In genomic region chr3:108131105-108131794, GRCh38 we compare ENCODE assay signal across 2 cellular contexts.
TF ChIP-seq lines count a peak whose summit lies in the region.

No MANE protein-coding gene starts in this region.

TF ChIP-seq in HepG2, 621 proteins besides CTCF, POLR2A, EP300 and RAD21 (continued from another document):
- TF ChIP-seq, protein P1, sequence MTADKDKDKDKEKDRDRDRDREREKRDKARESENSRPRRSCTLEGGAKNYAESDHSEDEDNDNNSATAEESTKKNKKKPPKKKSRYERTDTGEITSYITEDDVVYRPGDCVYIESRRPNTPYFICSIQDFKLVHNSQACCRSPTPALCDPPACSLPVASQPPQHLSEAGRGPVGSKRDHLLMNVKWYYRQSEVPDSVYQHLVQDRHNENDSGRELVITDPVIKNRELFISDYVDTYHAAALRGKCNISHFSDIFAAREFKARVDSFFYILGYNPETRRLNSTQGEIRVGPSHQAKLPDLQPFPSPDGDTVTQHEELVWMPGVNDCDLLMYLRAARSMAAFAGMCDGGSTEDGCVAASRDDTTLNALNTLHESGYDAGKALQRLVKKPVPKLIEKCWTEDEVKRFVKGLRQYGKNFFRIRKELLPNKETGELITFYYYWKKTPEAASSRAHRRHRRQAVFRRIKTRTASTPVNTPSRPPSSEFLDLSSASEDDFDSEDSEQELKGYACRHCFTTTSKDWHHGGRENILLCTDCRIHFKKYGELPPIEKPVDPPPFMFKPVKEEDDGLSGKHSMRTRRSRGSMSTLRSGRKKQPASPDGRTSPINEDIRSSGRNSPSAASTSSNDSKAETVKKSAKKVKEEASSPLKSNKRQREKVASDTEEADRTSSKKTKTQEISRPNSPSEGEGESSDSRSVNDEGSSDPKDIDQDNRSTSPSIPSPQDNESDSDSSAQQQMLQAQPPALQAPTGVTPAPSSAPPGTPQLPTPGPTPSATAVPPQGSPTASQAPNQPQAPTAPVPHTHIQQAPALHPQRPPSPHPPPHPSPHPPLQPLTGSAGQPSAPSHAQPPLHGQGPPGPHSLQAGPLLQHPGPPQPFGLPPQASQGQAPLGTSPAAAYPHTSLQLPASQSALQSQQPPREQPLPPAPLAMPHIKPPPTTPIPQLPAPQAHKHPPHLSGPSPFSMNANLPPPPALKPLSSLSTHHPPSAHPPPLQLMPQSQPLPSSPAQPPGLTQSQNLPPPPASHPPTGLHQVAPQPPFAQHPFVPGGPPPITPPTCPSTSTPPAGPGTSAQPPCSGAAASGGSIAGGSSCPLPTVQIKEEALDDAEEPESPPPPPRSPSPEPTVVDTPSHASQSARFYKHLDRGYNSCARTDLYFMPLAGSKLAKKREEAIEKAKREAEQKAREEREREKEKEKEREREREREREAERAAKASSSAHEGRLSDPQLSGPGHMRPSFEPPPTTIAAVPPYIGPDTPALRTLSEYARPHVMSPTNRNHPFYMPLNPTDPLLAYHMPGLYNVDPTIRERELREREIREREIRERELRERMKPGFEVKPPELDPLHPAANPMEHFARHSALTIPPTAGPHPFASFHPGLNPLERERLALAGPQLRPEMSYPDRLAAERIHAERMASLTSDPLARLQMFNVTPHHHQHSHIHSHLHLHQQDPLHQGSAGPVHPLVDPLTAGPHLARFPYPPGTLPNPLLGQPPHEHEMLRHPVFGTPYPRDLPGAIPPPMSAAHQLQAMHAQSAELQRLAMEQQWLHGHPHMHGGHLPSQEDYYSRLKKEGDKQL (CRISPR knock-in tag; IDR thresholded peaks at IDR 0.05; ENCODE audit: low read depth): no peak
- TF ChIP-seq RBAK (CRISPR knock-in tag; IDR thresholded peaks at IDR 0.05): no peak
- no peak for TF ChIP-seq GZF1 (CRISPR knock-in tag; IDR thresholded peaks at IDR 0.05)
- TF ChIP-seq GMEB2 (CRISPR knock-in tag; IDR thresholded peaks at IDR 0.05; ENCODE audit: low read depth): no peak
- no peak for TF ChIP-seq ZNF234 (CRISPR knock-in tag; conservative IDR thresholded peaks at IDR 0.05)
- no peak for TF ChIP-seq ZNF776 (CRISPR knock-in tag; IDR thresholded peaks at IDR 0.05)
- TF ChIP-seq ZNF546 (CRISPR knock-in tag; conservative IDR thresholded peaks at IDR 0.05): no peak
- TF ChIP-seq PRPF4 (IDR thresholded peaks at IDR 0.05; ENCODE audit: low read depth, low read length, poor library complexity, severe bottlenecking): no peak
- TF ChIP-seq, protein P2, sequence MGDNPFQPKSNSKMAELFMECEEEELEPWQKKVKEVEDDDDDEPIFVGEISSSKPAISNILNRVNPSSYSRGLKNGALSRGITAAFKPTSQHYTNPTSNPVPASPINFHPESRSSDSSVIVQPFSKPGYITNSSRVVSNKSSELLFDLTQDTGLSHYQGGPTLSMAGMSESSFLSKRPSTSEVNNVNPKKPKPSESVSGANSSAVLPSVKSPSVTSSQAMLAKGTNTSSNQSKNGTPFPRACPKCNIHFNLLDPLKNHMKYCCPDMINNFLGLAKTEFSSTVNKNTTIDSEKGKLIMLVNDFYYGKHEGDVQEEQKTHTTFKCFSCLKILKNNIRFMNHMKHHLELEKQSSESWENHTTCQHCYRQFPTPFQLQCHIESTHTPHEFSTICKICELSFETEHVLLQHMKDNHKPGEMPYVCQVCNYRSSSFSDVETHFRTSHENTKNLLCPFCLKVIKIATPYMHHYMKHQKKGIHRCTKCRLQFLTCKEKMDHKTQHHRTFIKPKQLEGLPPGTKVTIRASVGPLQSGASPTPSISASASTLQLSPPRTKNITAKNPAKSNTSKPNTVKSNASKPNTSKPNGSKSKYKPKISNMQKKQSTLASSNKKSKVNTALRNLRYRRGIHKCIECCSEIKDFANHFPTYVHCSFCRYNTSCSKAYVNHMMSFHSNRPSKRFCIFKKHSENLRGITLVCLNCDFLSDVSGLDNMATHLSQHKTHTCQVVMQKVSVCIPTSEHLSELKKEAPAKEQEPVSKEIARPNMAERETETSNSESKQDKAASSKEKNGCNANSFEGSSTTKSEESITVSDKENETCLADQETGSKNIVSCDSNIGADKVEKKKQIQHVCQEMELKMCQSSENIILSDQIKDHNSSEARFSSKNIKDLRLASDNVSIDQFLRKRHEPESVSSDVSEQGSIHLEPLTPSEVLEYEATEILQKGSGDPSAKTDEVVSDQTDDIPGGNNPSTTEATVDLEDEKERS (CRISPR knock-in tag; IDR thresholded peaks at IDR 0.05): no peak
- no peak for TF ChIP-seq ZNF383 (CRISPR knock-in tag; IDR thresholded peaks at IDR 0.05; ENCODE audit: borderline replicate concordance)

TF ChIP-seq in GM23338, 12 proteins besides CTCF, POLR2A, EP300 and RAD21 (continued from another document):
- TF ChIP-seq, protein P3, sequence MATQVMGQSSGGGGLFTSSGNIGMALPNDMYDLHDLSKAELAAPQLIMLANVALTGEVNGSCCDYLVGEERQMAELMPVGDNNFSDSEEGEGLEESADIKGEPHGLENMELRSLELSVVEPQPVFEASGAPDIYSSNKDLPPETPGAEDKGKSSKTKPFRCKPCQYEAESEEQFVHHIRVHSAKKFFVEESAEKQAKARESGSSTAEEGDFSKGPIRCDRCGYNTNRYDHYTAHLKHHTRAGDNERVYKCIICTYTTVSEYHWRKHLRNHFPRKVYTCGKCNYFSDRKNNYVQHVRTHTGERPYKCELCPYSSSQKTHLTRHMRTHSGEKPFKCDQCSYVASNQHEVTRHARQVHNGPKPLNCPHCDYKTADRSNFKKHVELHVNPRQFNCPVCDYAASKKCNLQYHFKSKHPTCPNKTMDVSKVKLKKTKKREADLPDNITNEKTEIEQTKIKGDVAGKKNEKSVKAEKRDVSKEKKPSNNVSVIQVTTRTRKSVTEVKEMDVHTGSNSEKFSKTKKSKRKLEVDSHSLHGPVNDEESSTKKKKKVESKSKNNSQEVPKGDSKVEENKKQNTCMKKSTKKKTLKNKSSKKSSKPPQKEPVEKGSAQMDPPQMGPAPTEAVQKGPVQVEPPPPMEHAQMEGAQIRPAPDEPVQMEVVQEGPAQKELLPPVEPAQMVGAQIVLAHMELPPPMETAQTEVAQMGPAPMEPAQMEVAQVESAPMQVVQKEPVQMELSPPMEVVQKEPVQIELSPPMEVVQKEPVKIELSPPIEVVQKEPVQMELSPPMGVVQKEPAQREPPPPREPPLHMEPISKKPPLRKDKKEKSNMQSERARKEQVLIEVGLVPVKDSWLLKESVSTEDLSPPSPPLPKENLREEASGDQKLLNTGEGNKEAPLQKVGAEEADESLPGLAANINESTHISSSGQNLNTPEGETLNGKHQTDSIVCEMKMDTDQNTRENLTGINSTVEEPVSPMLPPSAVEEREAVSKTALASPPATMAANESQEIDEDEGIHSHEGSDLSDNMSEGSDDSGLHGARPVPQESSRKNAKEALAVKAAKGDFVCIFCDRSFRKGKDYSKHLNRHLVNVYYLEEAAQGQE (IDR thresholded peaks at IDR 0.05; ENCODE audit: unreplicated experiment): no peak
- TF ChIP-seq ZNF331 (CRISPR knock-in tag; IDR thresholded peaks at IDR 0.05; ENCODE audit: low read depth) (no peak), ZNF462 (CRISPR knock-in tag; IDR thresholded peaks at IDR 0.05) (no peak), POLR2AphosphoS5 (IDR thresholded peaks at IDR 0.05; ENCODE audit: low read depth) (no peak), CREB1 (CRISPR knock-in tag; IDR thresholded peaks at IDR 0.05; ENCODE audit: low read depth) (no peak), ZNF114 (CRISPR knock-in tag; IDR thresholded peaks at IDR 0.05) (no peak), EZH2phosphoT487 (IDR thresholded peaks at IDR 0.05; ENCODE audit: unreplicated experiment) (no peak), ETS1 (IDR thresholded peaks at IDR 0.05) (no peak)
